Comparison of ENCODE assay signal across 13 cellular contexts in the genomic region with DNA sequence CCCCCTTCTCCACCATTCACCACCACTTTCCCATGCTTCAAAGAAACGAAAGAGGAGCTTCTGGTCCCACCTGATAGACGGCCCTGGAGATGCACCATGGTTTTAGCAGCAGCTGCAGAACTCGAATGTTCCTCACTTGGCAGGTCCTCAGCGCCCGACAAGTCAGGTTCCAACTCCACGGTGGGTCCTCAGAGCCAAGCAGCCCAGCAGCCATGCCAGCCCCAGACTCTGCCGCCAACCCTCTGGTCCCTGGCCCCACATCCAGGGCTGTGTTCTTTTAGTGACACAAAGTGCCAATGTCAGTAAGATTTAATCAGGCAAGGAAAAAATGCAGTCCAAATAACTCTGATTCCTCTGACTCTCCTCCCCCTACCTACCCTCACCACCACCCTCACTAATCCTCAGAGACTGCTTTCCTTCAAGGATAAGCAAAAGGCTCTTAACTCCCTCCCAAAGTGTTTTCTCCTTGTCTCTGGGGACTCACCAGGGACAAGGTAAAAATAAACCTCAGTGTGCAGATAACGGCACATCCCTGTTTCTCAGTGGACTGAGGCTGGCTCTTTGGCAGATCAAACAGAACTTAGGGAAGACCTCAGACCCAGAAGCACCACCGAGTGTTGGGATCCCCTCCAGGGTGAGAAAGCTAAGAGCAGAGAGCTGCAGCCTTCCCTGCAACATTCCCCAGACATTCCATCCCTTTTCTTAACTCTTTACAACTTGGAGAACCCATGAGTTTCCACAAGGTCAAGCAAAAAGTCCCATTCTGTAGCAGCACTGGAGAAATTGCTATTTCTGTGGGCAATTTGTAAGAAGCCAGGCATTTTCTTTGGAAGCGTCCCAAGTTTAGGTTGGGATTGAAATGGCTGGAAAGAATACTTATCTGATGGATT.
DNase-seq lines count a peak whose midpoint lies in the region; ATAC-seq and TF ChIP-seq lines count a peak whose summit lies in the region.
"Had no signal": no experiment of that assay in that cellular context is flagged by ENCODE, and none has a peak within 500 bp of the region (broad histone marks: within the 10 kb centered on the region; RNA-seq: fewer than 3 reads in every experiment).

No MANE protein-coding gene starts in this region.

- intact Hi-C loops in Right ventricle myocardium superior (cut with DNase I) (no loop called here), aorta (cut with DNase I) (no loop called here)

- H3K36me3 ChIP-seq in right atrium auricular region: no peaks in the 10 kb centered on the region
- no peaks in the 10 kb centered on the region for H3K36me3 ChIP-seq in brain microvascular endothelial cell (replicated peaks)
- H3K36me3 ChIP-seq in aorta (ENCODE audit: control insufficient read depth in 1 of 2, insufficient read depth in 2 of 2, low read length in 1 of 2): no peaks in the 10 kb centered on the region
- H3K36me3 ChIP-seq: tibial nerve had no signal

- peaks cover 0 to 19% of the 10 kb centered on the region in 2 donors for H3K4me1 ChIP-seq in right atrium auricular region
- H3K4me1 ChIP-seq in aorta (ENCODE audit: control insufficient read depth in 1 of 2, insufficient read depth in 2 of 2, low read length in 2 of 2): no peaks in the 10 kb centered on the region

- H3K9me3 Mint-ChIP-seq in stimulated activated memory B cell treated with anti-CD40 and anti-IgM and Interleukin-4, amounts not matched to agents 10 μg/mL and 1 μg/mL and 100 μg/mL, for 72 hours: no peaks in the 10 kb centered on the region

- no peak overlapping the region for H3K4me3 ChIP-seq in right atrium auricular region
- no peak overlapping the region for H3K4me3 ChIP-seq in brain microvascular endothelial cell (ENCODE audit: low read depth, low read length)
- peak overlapping the region; percentile 14 to 29 for H3K4me3 ChIP-seq in aorta (ENCODE audit: low read length in 2 of 2)
- H3K4me3 ChIP-seq: tibial nerve had no signal

- ATAC-seq in Right ventricle myocardium superior (ENCODE audit: poor library complexity) (peak; percentile 59), aorta (ENCODE audit: low FRiP score) (peak; percentile 42)
- ATAC-seq in stimulated activated memory B cell treated with anti-CD40 and anti-IgM and Interleukin-4, amounts not matched to agents 10 μg/mL and 1 μg/mL and 100 μg/mL, for 72 hours: no peak

- no peaks in the 10 kb centered on the region for H3K36me3 Mint-ChIP-seq in stimulated activated memory B cell treated with anti-CD40 and anti-IgM and Interleukin-4, amounts not matched to agents 10 μg/mL and 1 μg/mL and 100 μg/mL, for 72 hours

- no peaks in the 10 kb centered on the region for H3K27me3 ChIP-seq in right atrium auricular region
- H3K27me3 ChIP-seq in brain microvascular endothelial cell (replicated peaks): no peaks in the 10 kb centered on the region
- H3K27me3 ChIP-seq in aorta (ENCODE audit: control insufficient read depth in 1 of 2, insufficient read depth in 2 of 2, low read length in 1 of 2): no peaks in the 10 kb centered on the region
- H3K27me3 ChIP-seq: tibial nerve had no signal

- no peaks in the 10 kb centered on the region for H3K4me1 Mint-ChIP-seq in stimulated activated memory B cell treated with anti-CD40 and anti-IgM and Interleukin-4, amounts not matched to agents 10 μg/mL and 1 μg/mL and 100 μg/mL, for 72 hours

- H3K4me3 Mint-ChIP-seq in stimulated activated memory B cell treated with anti-CD40 and anti-IgM and Interleukin-4, amounts not matched to agents 10 μg/mL and 1 μg/mL and 100 μg/mL, for 72 hours: no peak overlapping the region

- H3K27ac ChIP-seq in right atrium auricular region: no peak overlapping the region
- peak overlapping the region; percentile 56 for H3K27ac ChIP-seq in brain microvascular endothelial cell
- peak overlapping the region in 1 of 2 donors; percentile 69 for H3K27ac ChIP-seq in aorta (ENCODE audit: low read depth in 1 of 2, low read length in 2 of 2)

- no peak for DNase-seq in Right ventricle myocardium superior
- no peak for DNase-seq in right atrium auricular region (ENCODE audit: low spot score)
- DNase-seq in brain microvascular endothelial cell: no peak
- DNase-seq in iris pigment epithelial cell (ENCODE audit: low read depth): peak; percentile 35
- DNase-seq in aorta: no peak
- no peak for DNase-seq in OCI-M1 (lab: John Stamatoyannopoulos, UW)
- DNase-seq in effector CD8-positive, alpha-beta T cell (lab: John Stamatoyannopoulos, UW): no peak
- DNase-seq: amniotic stem cell, MM.1S, NCI-H345, RPMI8226 had no signal

- H3K27ac Mint-ChIP-seq in stimulated activated memory B cell treated with anti-CD40 and anti-IgM and Interleukin-4, amounts not matched to agents 10 μg/mL and 1 μg/mL and 100 μg/mL, for 72 hours: no peak overlapping the region

- no peaks in the 10 kb centered on the region for H3K9me3 ChIP-seq in right atrium auricular region
- no peaks in the 10 kb centered on the region for H3K9me3 ChIP-seq in aorta (ENCODE audit: control insufficient read depth, low read length)
- H3K9me3 ChIP-seq: tibial nerve had no signal

- in situ Hi-C loops in brain microvascular endothelial cell (cut with HindIII; ENCODE audit: low pct_ligation_motif_present, low sequenced_read_pairs): no loop called here

- H3K27me3 Mint-ChIP-seq in stimulated activated memory B cell treated with anti-CD40 and anti-IgM and Interleukin-4, amounts not matched to agents 10 μg/mL and 1 μg/mL and 100 μg/mL, for 72 hours: no peaks in the 10 kb centered on the region

- WGBS in aorta, 2 donors: 1 to 6% methylated on average over 10 of the region's 10 CpGs

- no peak for TF ChIP-seq CTCF in right atrium auricular region (IDR thresholded peaks at IDR 0.05)
- TF ChIP-seq CTCF in brain microvascular endothelial cell (IDR thresholded peaks at IDR 0.05; ENCODE audit: low read depth, low read length, missing control alignments): no peak

Comparison
In these comparisons a context has a peak if more than half of its experiments do, and no peak if none do; other contexts are left out.
1. H3K4me3 ChIP-seq: peak in aorta (2 of 2); none in right atrium auricular region (0 of 2) and brain microvascular endothelial cell (single experiment).